8 cellular contexts compared by ENCODE assay signal in genomic region chr15:45199136-45199810, GRCh38. TPM values are rescaled to one million over a fixed set of nuclear protein-coding genes. Genes with fewer than 3 reads are reported as not detected.
A peak's percentile ranks its signal among the peaks of the same experiment; 100 is the strongest.
DNase-seq lines count a peak whose midpoint lies in the region; ATAC-seq and TF ChIP-seq lines count a peak whose summit lies in the region.

No MANE protein-coding gene starts in this region.

- peaks cover 4% of the 10 kb centered on the region for H3K36me3 Mint-ChIP-seq in effector memory CD8-positive, alpha-beta T cell (ENCODE audit: insufficient read depth)

- peak; percentile 19 for ATAC-seq in GM19395 (IDR thresholded peaks at IDR 0.05; ENCODE audit: unreplicated experiment)
- peak; percentile 8 for ATAC-seq in HG03521 (IDR thresholded peaks at IDR 0.05; ENCODE audit: unreplicated experiment)
- ATAC-seq in effector memory CD8-positive, alpha-beta T cell (replicated peaks): no peak
- peak; percentile 41 for ATAC-seq in mucosa of descending colon
- ATAC-seq in upper lobe of right lung: no peak

- DNase-seq in COR-L47 (lab: John Stamatoyannopoulos, UW) (peak; percentile 80), SW480 (ENCODE audit: low spot score) (peak; percentile 68), mucosa of descending colon (peak; percentile 61 to 81 (median 65)), upper lobe of right lung (no peak), hepatic stellate cell (ENCODE audit: low spot score) (no peak)
- DNase-seq in effector memory CD8-positive, alpha-beta T cell: peak; percentile 15 to 37 (median 22)

- peak overlapping the region; percentile 36 for H3K4me3 ChIP-seq in mucosa of descending colon
- H3K4me3 ChIP-seq in upper lobe of right lung: peak overlapping the region; percentile 68

- no peak overlapping the region for H3K4me3 Mint-ChIP-seq in effector memory CD8-positive, alpha-beta T cell

- H3K36me3 ChIP-seq in mucosa of descending colon (ENCODE audit: low read depth) (peaks cover 4% of the 10 kb centered on the region), upper lobe of right lung (no peaks in the 10 kb centered on the region)

- H3K4me1 ChIP-seq in mucosa of descending colon (ENCODE audit: low read depth) (no peaks in the 10 kb centered on the region), upper lobe of right lung (peaks cover 9% of the 10 kb centered on the region)

- H3K27ac ChIP-seq in upper lobe of right lung: peak overlapping the region; percentile 97

- H3K27ac Mint-ChIP-seq in effector memory CD8-positive, alpha-beta T cell: no peak overlapping the region

- peaks cover 18 to 20% of the 10 kb centered on the region in 2 donors for H3K4me1 Mint-ChIP-seq in effector memory CD8-positive, alpha-beta T cell (ENCODE audit: low read depth in 2 of 2)

- TF ChIP-seq CTCF in mucosa of descending colon (IDR thresholded peaks at IDR 0.05) (no peak), upper lobe of right lung (IDR thresholded peaks at IDR 0.05) (no peak)

- intact Hi-C loops in mucosa of descending colon (cut with DNase I, micrococcal nuclease) (no loop called here), upper lobe of right lung (cut with DNase I) (no loop called here)

- H3K27me3 ChIP-seq in upper lobe of right lung: no peaks in the 10 kb centered on the region

- H3K9me3 Mint-ChIP-seq in effector memory CD8-positive, alpha-beta T cell: no peaks in the 10 kb centered on the region

- H3K9me3 ChIP-seq in mucosa of descending colon (no peaks in the 10 kb centered on the region), upper lobe of right lung (no peaks in the 10 kb centered on the region)

- peaks cover 0 to 8% of the 10 kb centered on the region in 2 donors for H3K27me3 Mint-ChIP-seq in effector memory CD8-positive, alpha-beta T cell

RNA-seq across cellular contexts. Expression of gene SHF, which starts 11.5 kb away (rescaled TPM):
- total RNA-seq in mucosa of descending colon (10 to 100 TPM in 2 of 3 donors, 1 to 10 TPM in 1; 5.4 to 19.2 (median 14.9) TPM), upper lobe of right lung (7.1 TPM)

RNA-seq across cellular contexts. Expression of gene SLC28A2, which starts 52.8 kb away (rescaled TPM):
- 1 to 10 TPM; 1.2 to 3.5 (median 2.6) TPM for total RNA-seq in mucosa of descending colon
- 0.35 TPM for total RNA-seq in upper lobe of right lung

Comparison
In these comparisons a context has a peak if more than half of its experiments do, and no peak if none do; other contexts are left out.
1. DNase-seq: peak in COR-L47 (single experiment), SW480 (single experiment), effector memory CD8-positive, alpha-beta T cell (3 of 3) and mucosa of descending colon (3 of 3); none in upper lobe of right lung (single experiment) and hepatic stellate cell (single experiment).
2. ATAC-seq: peak in GM19395 (single experiment), HG03521 (single experiment) and mucosa of descending colon (single experiment); none in effector memory CD8-positive, alpha-beta T cell (single experiment) and upper lobe of right lung (single experiment).